Comparison of ENCODE assay signal across 33 cellular contexts in genomic region chr12:105888696-105889095, GRCh38.
DNase-seq lines count a peak whose midpoint lies in the region; FAIRE-seq and TF ChIP-seq lines count a peak whose summit lies in the region.
"Had no signal": no experiment of that assay in that cellular context is flagged by ENCODE, and none has a peak within 500 bp of the region (broad histone marks: within the 10 kb centered on the region; RNA-seq: fewer than 3 reads in every experiment).

No MANE protein-coding gene starts in this region.

- H2BK120ac ChIP-seq in trophoblast cell (ENCODE audit: insufficient read depth, low read length, poor library complexity), result no peak overlapping the region

- H3K9me3 ChIP-seq in astrocyte (ENCODE audit: insufficient read depth, low read depth, low read length) (no peaks in the 10 kb centered on the region), trophoblast cell (ENCODE audit: insufficient read depth, low read depth, low read length) (no peaks in the 10 kb centered on the region), right atrium auricular region (no peaks in the 10 kb centered on the region), tibial artery (no peaks in the 10 kb centered on the region)
- H3K9me3 ChIP-seq: breast epithelium, right lobe of liver, suprapubic skin had no signal

- no peak overlapping the region for H3K9ac ChIP-seq in astrocyte (ENCODE audit: low read length)
- H3K9ac ChIP-seq in trophoblast cell (ENCODE audit: low read length), result no peak overlapping the region

- H3K36me3 Mint-ChIP-seq in astrocyte (ENCODE audit: low read depth, unreplicated experiment), result no peaks in the 10 kb centered on the region
- H3K36me3 Mint-ChIP-seq: mesothelial cell of epicardium; natural killer cell; stimulated activated effector memory CD8-positive, alpha-beta T cell treated with anti-CD3 and anti-CD28 coated beads, Interleukin-12 subunit alpha, Interleukin-12 subunit beta, amount 100 ng/mL, for 72 hours had no signal

- H3K4me2 ChIP-seq in astrocyte (ENCODE audit: low read length), result no peak overlapping the region
- H3K4me2 ChIP-seq in trophoblast cell (ENCODE audit: low read length), result no peak overlapping the region
- H3K4me2 ChIP-seq: GM23338, hepatocyte had no signal

- H3K4me1 ChIP-seq in astrocyte (ENCODE audit: insufficient read depth, low read length), result no peaks in the 10 kb centered on the region
- peaks cover 2% of the 10 kb centered on the region in 2 experiments for H3K4me1 ChIP-seq in trophoblast cell (ENCODE audit: control insufficient read depth in 1 of 2, insufficient read depth in 2 of 2, low read length in 2 of 2)
- no peaks in the 10 kb centered on the region for H3K4me1 ChIP-seq in right atrium auricular region
- H3K4me1 ChIP-seq in tibial artery, result no peaks in the 10 kb centered on the region
- H3K4me1 ChIP-seq: breast epithelium, foreskin keratinocyte, right lobe of liver, suprapubic skin had no signal

- no peak for TF ChIP-seq CTCF in astrocyte (IDR thresholded peaks at IDR 0.05; ENCODE audit: insufficient read depth, low read depth, low read length)
- TF ChIP-seq CTCF in right atrium auricular region (IDR thresholded peaks at IDR 0.05), result no peak
- no peak for TF ChIP-seq CTCF in tibial artery (IDR thresholded peaks at IDR 0.05)

- intact Hi-C loops in tibial artery (cut with DNase I; ENCODE audit: low total_unique reads), result no loop called here

- DNase-seq in GM04503 (ENCODE audit: low read depth) (peak; percentile 45), astrocyte (ENCODE audit: low read depth) (peak; percentile 93), iris pigment epithelial cell (ENCODE audit: low read depth) (peak; percentile 16), trophoblast cell (no peak), right atrium auricular region (ENCODE audit: low spot score) (no peak), NK-92 (lab: John Stamatoyannopoulos, UW; ENCODE audit: unreplicated experiment) (no peak), tibial artery (no peak)
- no peak for DNase-seq in activated CD4-positive, alpha-beta T cell treated with anti-CD3 and anti-CD28 coated beads for 4 hours
- DNase-seq: activated CD4-positive, alpha-beta T cell treated with anti-CD3 and anti-CD28 coated beads, Interleukin-2, amount 10 ng/mL, durations not matched to agents 7 days and 5 days; activated gamma-delta T cell treated with Interleukin-2 at 50 U/mL for 16 hours; activated T-cell treated with anti-CD3 and anti-CD28 coated beads, Interleukin-2, amount 50 U/mL, for 24 hours; Calu3; DND-41; effector memory CD8-positive, alpha-beta T cell; erythroblast; foreskin keratinocyte; Karpas-422; natural killer cell; NCI-H1694 treated with DMSO at 0.1 percent for 48 hours; NCI-H2171 treated with DMSO at 0.1 percent for 48 hours; NCI-H524 treated with DMSO at 0.1 percent for 48 hours; NK-92 treated with Interleukin-12 subunit alpha and Interleukin-12 subunit beta, amount 100 ng/mL, for 24 hours; right lobe of liver; SHP77; stimulated activated CD4-positive, alpha-beta T cell treated with anti-CD3 and anti-CD28 coated beads, Interleukin-4, amount 100 ng/mL, for 24 hours had no signal

- H3K18ac ChIP-seq in trophoblast cell (ENCODE audit: low read length), result no peak overlapping the region

- H3K27ac ChIP-seq in astrocyte (ENCODE audit: low read depth, low read length), result peak overlapping the region; percentile 27
- peak overlapping the region; percentile 85 for H3K27ac ChIP-seq in trophoblast cell (ENCODE audit: low read depth, low read length)
- no peak overlapping the region for H3K27ac ChIP-seq in right atrium auricular region
- no peak overlapping the region for H3K27ac ChIP-seq in tibial artery
- H3K27ac ChIP-seq: breast epithelium, foreskin keratinocyte, hepatocyte, right lobe of liver, suprapubic skin had no signal

- H3K4me3 ChIP-seq in astrocyte (ENCODE audit: insufficient read depth, low read depth, low read length) (no peak overlapping the region), trophoblast cell (ENCODE audit: low read depth, low read length) (no peak overlapping the region), right atrium auricular region (no peak overlapping the region), tibial artery (no peak overlapping the region)
- H3K4me3 ChIP-seq: breast epithelium, GM23338, hepatocyte, right lobe of liver, suprapubic skin had no signal

- no peak overlapping the region for H4K91ac ChIP-seq in trophoblast cell (ENCODE audit: low read depth, low read length)

- H3K36me3 ChIP-seq in astrocyte (ENCODE audit: insufficient read depth, low read length) (no peaks in the 10 kb centered on the region), trophoblast cell (ENCODE audit: control insufficient read depth in 1 of 2, insufficient read depth in 2 of 2, low read length in 2 of 2) (no peaks in the 10 kb centered on the region), right atrium auricular region (no peaks in the 10 kb centered on the region), tibial artery (no peaks in the 10 kb centered on the region)
- H3K36me3 ChIP-seq: breast epithelium, right lobe of liver, suprapubic skin had no signal

- H3K23ac ChIP-seq in trophoblast cell (ENCODE audit: low read length), result no peak overlapping the region

- no peak overlapping the region for H3K14ac ChIP-seq in trophoblast cell (ENCODE audit: low read length)

- no peak overlapping the region for H4K12ac ChIP-seq in trophoblast cell (ENCODE audit: low read depth, low read length)

- H3K27ac Mint-ChIP-seq in astrocyte (ENCODE audit: unreplicated experiment), result peak overlapping the region; percentile 79
- H3K27ac Mint-ChIP-seq: activated CD4-positive, alpha-beta T cell treated with anti-CD3 and anti-CD28 coated beads, Interleukin-2, amount 10 ng/mL, durations not matched to agents 7 days and 5 days; activated T-cell treated with anti-CD3 and anti-CD28 coated beads, Interleukin-2, amount 50 U/mL, for 24 hours; effector memory CD8-positive, alpha-beta T cell; GM23338; mesothelial cell of epicardium; natural killer cell; stimulated activated effector memory CD8-positive, alpha-beta T cell treated with anti-CD3 and anti-CD28 coated beads, Interleukin-12 subunit alpha, Interleukin-12 subunit beta, amount 100 ng/mL, for 72 hours had no signal

- no peak overlapping the region for H4K8ac ChIP-seq in trophoblast cell (ENCODE audit: low read depth, low read length)

- H4K20me1 ChIP-seq in astrocyte (ENCODE audit: insufficient read depth, low read length), result no peaks in the 10 kb centered on the region

- H3K79me1 ChIP-seq in trophoblast cell (ENCODE audit: low read length), result peaks cover 10% of the 10 kb centered on the region

- no peak overlapping the region for H3K4me3 Mint-ChIP-seq in astrocyte (ENCODE audit: unreplicated experiment)
- H3K4me3 Mint-ChIP-seq: activated CD4-positive, alpha-beta T cell treated with anti-CD3 and anti-CD28 coated beads, Interleukin-2, amount 10 ng/mL, durations not matched to agents 7 days and 5 days; activated T-cell treated with anti-CD3 and anti-CD28 coated beads, Interleukin-2, amount 50 U/mL, for 24 hours; effector memory CD8-positive, alpha-beta T cell; GM23338; mesothelial cell of epicardium; natural killer cell; stimulated activated effector memory CD8-positive, alpha-beta T cell treated with anti-CD3 and anti-CD28 coated beads, Interleukin-12 subunit alpha, Interleukin-12 subunit beta, amount 100 ng/mL, for 72 hours had no signal

- H3K79me2 ChIP-seq in astrocyte (ENCODE audit: insufficient read depth, low read length) (no peaks in the 10 kb centered on the region), trophoblast cell (ENCODE audit: control insufficient read depth, insufficient read depth, low read length, poor library complexity) (no peaks in the 10 kb centered on the region)
- H3K79me2 ChIP-seq: hepatocyte had no signal

- peak; percentile 9 for FAIRE-seq in astrocyte (lab: Jason Lieb, UNC)
- FAIRE-seq: colon, GM12891 had no signal

- no peaks in the 10 kb centered on the region for H3K9me3 Mint-ChIP-seq in astrocyte (ENCODE audit: unreplicated experiment)
- H3K9me3 Mint-ChIP-seq: activated CD4-positive, alpha-beta T cell treated with anti-CD3 and anti-CD28 coated beads, Interleukin-2, amount 10 ng/mL, durations not matched to agents 7 days and 5 days; activated T-cell treated with anti-CD3 and anti-CD28 coated beads, Interleukin-2, amount 50 U/mL, for 24 hours; effector memory CD8-positive, alpha-beta T cell; natural killer cell; stimulated activated effector memory CD8-positive, alpha-beta T cell treated with anti-CD3 and anti-CD28 coated beads, Interleukin-12 subunit alpha, Interleukin-12 subunit beta, amount 100 ng/mL, for 72 hours had no signal

- peak overlapping the region; percentile 94 for H2BK5ac ChIP-seq in trophoblast cell (ENCODE audit: low read depth, low read length, poor library complexity)

- no peak overlapping the region for H3K4ac ChIP-seq in trophoblast cell (ENCODE audit: low read depth, low read length)

- WGBS in trophoblast cell (ENCODE audit: extremely low coverage, insufficient coverage, insufficient read length), result no CpG with 5 or more reads among the region's 4 CpGs

- no peak overlapping the region for H2AFZ ChIP-seq in astrocyte (ENCODE audit: low read depth, low read length)
- H2AFZ ChIP-seq in trophoblast cell (ENCODE audit: insufficient read depth, low read length, poor library complexity), result peak overlapping the region; percentile 71
- H2AFZ ChIP-seq: GM23338, hepatocyte had no signal

- no peak overlapping the region for H2AK5ac ChIP-seq in trophoblast cell (ENCODE audit: low read length)

- no peaks in the 10 kb centered on the region for H3K27me3 Mint-ChIP-seq in astrocyte (ENCODE audit: low read depth, unreplicated experiment)
- H3K27me3 Mint-ChIP-seq: activated CD4-positive, alpha-beta T cell treated with anti-CD3 and anti-CD28 coated beads, Interleukin-2, amount 10 ng/mL, durations not matched to agents 7 days and 5 days; activated T-cell treated with anti-CD3 and anti-CD28 coated beads, Interleukin-2, amount 50 U/mL, for 24 hours; effector memory CD8-positive, alpha-beta T cell had no signal

- no peak overlapping the region for H2BK12ac ChIP-seq in trophoblast cell (ENCODE audit: low read length)

- H3K4me1 Mint-ChIP-seq in astrocyte (ENCODE audit: low read depth, unreplicated experiment), result peaks cover 15% of the 10 kb centered on the region
- H3K4me1 Mint-ChIP-seq: activated CD4-positive, alpha-beta T cell treated with anti-CD3 and anti-CD28 coated beads, Interleukin-2, amount 10 ng/mL, durations not matched to agents 7 days and 5 days; natural killer cell; stimulated activated effector memory CD8-positive, alpha-beta T cell treated with anti-CD3 and anti-CD28 coated beads, Interleukin-12 subunit alpha, Interleukin-12 subunit beta, amount 100 ng/mL, for 72 hours had no signal

- H3K27me3 ChIP-seq in astrocyte (ENCODE audit: insufficient read depth, low read length), result no peaks in the 10 kb centered on the region
- no peaks in the 10 kb centered on the region for H3K27me3 ChIP-seq in trophoblast cell (ENCODE audit: insufficient read depth, low read length)
- H3K27me3 ChIP-seq in right atrium auricular region, result no peaks in the 10 kb centered on the region
- no peaks in the 10 kb centered on the region for H3K27me3 ChIP-seq in tibial artery
- H3K27me3 ChIP-seq: breast epithelium, foreskin keratinocyte, hepatocyte, right lobe of liver, suprapubic skin had no signal

Comparison
In these comparisons a context has a peak if more than half of its experiments do, and no peak if none do; other contexts are left out.
1. DNase-seq: peak in GM04503 (single experiment), astrocyte (single experiment) and iris pigment epithelial cell (single experiment); none in trophoblast cell (0 of 2), right atrium auricular region (single experiment), NK-92 (single experiment), activated CD4-positive, alpha-beta T cell treated with anti-CD3 and anti-CD28 coated beads for 4 hours (0 of 2) and tibial artery (0 of 2).
2. H3K27ac ChIP-seq: peak in astrocyte (single experiment) and trophoblast cell (single experiment); none in right atrium auricular region (0 of 2) and tibial artery (0 of 2).